ENCODE assay signal across 23 cellular contexts in genomic region chr1:22122273-22123070, GRCh38. TPM values are rescaled to one million over a fixed set of nuclear protein-coding genes. Genes with fewer than 3 reads are reported as not detected.
DNase-seq lines count a peak whose midpoint lies in the region; ATAC-seq, FAIRE-seq and TF ChIP-seq lines count a peak whose summit lies in the region.
"Had no signal": no experiment of that assay in that cellular context is flagged by ENCODE, and none has a peak within 500 bp of the region (broad histone marks: within the 10 kb centered on the region; RNA-seq: fewer than 3 reads in every experiment).

No MANE protein-coding gene starts in this region.

- H3K27me3 Mint-ChIP-seq in neural crest cell (ENCODE audit: low read depth) (no peaks in the 10 kb centered on the region), type B pancreatic cell (no peaks in the 10 kb centered on the region)
- H3K27me3 Mint-ChIP-seq: CD4-positive, CD25-positive, alpha-beta regulatory T cell had no signal

- TSS peak; percentile 4 for BruUV-seq in endothelial cell of umbilical vein (replicated peaks; lab: Mats Ljungman, UMichigan)

- POLR2A ChIA-PET in endothelial cell of umbilical vein (lab: Charles Lee), result no interaction called here

- H3K9me3 Mint-ChIP-seq in neural crest cell, result no peaks in the 10 kb centered on the region
- no peaks in the 10 kb centered on the region for H3K9me3 Mint-ChIP-seq in type B pancreatic cell
- H3K9me3 Mint-ChIP-seq: CD4-positive, CD25-positive, alpha-beta regulatory T cell had no signal

- CTCF ChIA-PET in endothelial cell of umbilical vein (lab: Charles Lee), result interaction anchor here (1.0 to 4.1 kb wide), 2 partner anchors 9 to 17 kb away, joined by 4 to 24 read pairs; no protein-coding TSS in a partner anchor

- H3K36me3 Mint-ChIP-seq in neural crest cell (ENCODE audit: low read depth) (no peaks in the 10 kb centered on the region), type B pancreatic cell (peaks cover 4% of the 10 kb centered on the region)

- intact Hi-C loops in left ventricle myocardium superior (cut with micrococcal nuclease), result no loop called here
- intact Hi-C loops in left ventricle myocardium inferior (cut with micrococcal nuclease), result no loop called here
- intact Hi-C loops in endothelial cell of umbilical vein (cut with micrococcal nuclease), result no loop called here
- intact Hi-C loops in mucosa of descending colon (cut with DNase I, micrococcal nuclease), result no loop called here

- H3K4me3 Mint-ChIP-seq in neural crest cell, result peak overlapping the region; percentile 61
- no peak overlapping the region for H3K4me3 Mint-ChIP-seq in type B pancreatic cell
- H3K4me3 Mint-ChIP-seq: CD4-positive, CD25-positive, alpha-beta regulatory T cell had no signal

- DNase-seq in left ventricle myocardium superior (no peak), left ventricle myocardium inferior (no peak), endothelial cell of umbilical vein (ENCODE audit: low read depth, low spot score) (no peak), neural crest cell (ENCODE audit: low read depth, low spot score) (peak; percentile 30), type B pancreatic cell (ENCODE audit: extremely low spot score, unreplicated experiment) (no peak), mucosa of descending colon (no peak)
- DNase-seq: ACHN; activated CD4-positive, alpha-beta T cell treated with anti-CD3 and anti-CD28 coated beads, Interleukin-2, amount 50 U/mL, for 1 hour; activated CD8-positive, alpha-beta memory T cell treated with anti-CD3 and anti-CD28 coated beads, Interleukin-2, amount 50 U/mL, for 48 hours; activated naive CD4-positive, alpha-beta T cell; CD4-positive, CD25-positive, alpha-beta regulatory T cell; cortex of kidney; glutamatergic neuron; NCI-H774; stimulated activated CD4-positive, alpha-beta T cell treated with anti-CD3 and anti-CD28 coated beads, Interleukin-1b, Interleukin-23, amount 100 ng/mL, for 48 hours; stimulated activated naive CD8-positive, alpha-beta T cell treated with anti-CD3 and anti-CD28 coated beads, Interleukin-15, Interleukin-2, amounts not matched to agents 100 U/mL and 50 U/mL, for 24 hours had no signal

- no peaks in the 10 kb centered on the region for H3K79me2 ChIP-seq in endothelial cell of umbilical vein (ENCODE audit: control insufficient read depth, insufficient read depth, low read length)

- no peak for TF ChIP-seq CTCF in left ventricle myocardium inferior (IDR thresholded peaks at IDR 0.05; ENCODE audit: borderline replicate concordance)
- no peak for TF ChIP-seq CTCF in endothelial cell of umbilical vein (IDR thresholded peaks at IDR 0.05; ENCODE audit: extremely low read depth in 1 of 2, insufficient read depth in 1 of 2, low read depth in 1 of 2, low read length in 2 of 2)
- no peak for TF ChIP-seq CTCF in neural crest cell (conservative IDR thresholded peaks at IDR 0.05)
- TF ChIP-seq CTCF in type B pancreatic cell (conservative IDR thresholded peaks at IDR 0.05), result no peak
- TF ChIP-seq CTCF in mucosa of descending colon (IDR thresholded peaks at IDR 0.05), result no peak

- no peaks in the 10 kb centered on the region for H3K9me3 ChIP-seq in left ventricle myocardium inferior (replicated peaks)
- H3K9me3 ChIP-seq in endothelial cell of umbilical vein (replicated peaks; ENCODE audit: control insufficient read depth, insufficient read depth, low read length), result no peaks in the 10 kb centered on the region
- H3K9me3 ChIP-seq in mucosa of descending colon, result no peaks in the 10 kb centered on the region
- H3K9me3 ChIP-seq: ascending aorta, Peyer's patch, right lobe of liver had no signal

- ATAC-seq in left ventricle myocardium superior (peak; percentile 44), mucosa of descending colon (no peak), HG03354 (IDR thresholded peaks at IDR 0.05; ENCODE audit: poor library complexity, severe bottlenecking, unreplicated experiment) (no peak), HG02970 (IDR thresholded peaks at IDR 0.05; ENCODE audit: low FRiP score, unreplicated experiment) (no peak)
- ATAC-seq: right lobe of liver; stimulated activated naive CD8-positive, alpha-beta T cell treated with anti-CD3 and anti-CD28 coated beads, Interleukin-15, Interleukin-2, amounts not matched to agents 100 U/mL and 50 U/mL, for 24 hours had no signal

- no peak overlapping the region for H2AFZ ChIP-seq in endothelial cell of umbilical vein (ENCODE audit: low read depth, low read length)

- dilution Hi-C loops in endothelial cell of umbilical vein (cut with MboI; ENCODE audit: extremely low pct_ligation_motif_present, low sequenced_read_pairs), result no loop called here

- H3K4me3 ChIP-seq in left ventricle myocardium inferior, result no peak overlapping the region
- H3K4me3 ChIP-seq in endothelial cell of umbilical vein (replicated peaks in 1 of 3; ENCODE audit: insufficient read depth in 1 of 3, low read depth in 1 of 3, low read length in 3 of 3), result no peak overlapping the region
- H3K4me3 ChIP-seq in mucosa of descending colon, result no peak overlapping the region
- H3K4me3 ChIP-seq: ascending aorta, Peyer's patch, right lobe of liver had no signal

- H3K27ac ChIP-seq in left ventricle myocardium inferior (replicated peaks), result no peak overlapping the region
- H3K27ac ChIP-seq in endothelial cell of umbilical vein (ENCODE audit: insufficient read depth, low read depth, low read length), result no peak overlapping the region
- H3K27ac ChIP-seq: ascending aorta, Peyer's patch, right lobe of liver had no signal

- FAIRE-seq in endothelial cell of umbilical vein (lab: Jason Lieb, UNC), result no peak
- FAIRE-seq: TTC549 had no signal

- no peak for TF ChIP-seq POLR2A in endothelial cell of umbilical vein (IDR thresholded peaks at IDR 0.05; ENCODE audit: low read depth, low read length)

- H3K4me1 Mint-ChIP-seq in neural crest cell, result peaks cover 31% of the 10 kb centered on the region
- H3K4me1 Mint-ChIP-seq in type B pancreatic cell (ENCODE audit: unreplicated experiment), result peaks cover 47% of the 10 kb centered on the region

- H3K9ac ChIP-seq in endothelial cell of umbilical vein (replicated peaks; ENCODE audit: extremely low read depth, insufficient read depth, low read length), result no peak overlapping the region

- H3K27ac Mint-ChIP-seq in neural crest cell (ENCODE audit: unreplicated experiment) (no peak overlapping the region), type B pancreatic cell (peak overlapping the region; percentile 55)
- H3K27ac Mint-ChIP-seq: CD4-positive, CD25-positive, alpha-beta regulatory T cell had no signal

- H3K36me3 ChIP-seq in left ventricle myocardium inferior (peaks cover 12% of the 10 kb centered on the region), endothelial cell of umbilical vein (ENCODE audit: control insufficient read depth in 2 of 2, extremely low read depth in 1 of 2, insufficient read depth in 2 of 2, low read length in 2 of 2) (peaks cover 0 to 17% of the 10 kb centered on the region in 2 experiments), mucosa of descending colon (ENCODE audit: low read depth) (no peaks in the 10 kb centered on the region)
- H3K36me3 ChIP-seq: right lobe of liver had no signal

- peaks cover 7% of the 10 kb centered on the region for H3K4me1 ChIP-seq in left ventricle myocardium inferior
- H3K4me1 ChIP-seq in endothelial cell of umbilical vein (ENCODE audit: control insufficient read depth, extremely low read depth, insufficient read depth, low read length), result no peaks in the 10 kb centered on the region
- no peaks in the 10 kb centered on the region for H3K4me1 ChIP-seq in mucosa of descending colon (ENCODE audit: low read depth)
- H3K4me1 ChIP-seq: right lobe of liver had no signal

- no peaks in the 10 kb centered on the region for H3K9me1 ChIP-seq in endothelial cell of umbilical vein (replicated peaks; ENCODE audit: control insufficient read depth, extremely low read depth, insufficient read depth, low read length)

- peaks cover 3% of the 10 kb centered on the region for H4K20me1 ChIP-seq in endothelial cell of umbilical vein (replicated peaks; ENCODE audit: control insufficient read depth, extremely low read depth, insufficient read depth, low read length)

- H3K27me3 ChIP-seq in left ventricle myocardium inferior (ENCODE audit: low read depth) (no peaks in the 10 kb centered on the region), endothelial cell of umbilical vein (ENCODE audit: control insufficient read depth in 2 of 2, insufficient read depth in 2 of 2, low read length in 2 of 2) (no peaks in the 10 kb centered on the region)
- H3K27me3 ChIP-seq: ascending aorta, Peyer's patch, right lobe of liver had no signal

- H3K4me2 ChIP-seq in endothelial cell of umbilical vein (ENCODE audit: insufficient read depth, low read length), result no peak overlapping the region

TF ChIP-seq in endothelial cell of umbilical vein, 7 proteins besides CTCF, POLR2A, EP300 and RAD21:
- TF ChIP-seq JUN (IDR thresholded peaks at IDR 0.05; ENCODE audit: borderline replicate concordance, insufficient read depth, insufficient read length, low read depth) (no peak), GATA2 (IDR thresholded peaks at IDR 0.05; ENCODE audit: insufficient read depth, insufficient read length, low read depth, low read length) (no peak), POLR2AphosphoS5 (IDR thresholded peaks at IDR 0.05; ENCODE audit: insufficient read depth, low read depth, low read length) (no peak)

RNA-seq across cellular contexts. Expression of gene WNT4, which starts 20.4 kb away (rescaled TPM):
- 0.05 TPM for total RNA-seq in left ventricle myocardium superior
- not detected for total RNA-seq in left ventricle myocardium inferior
- not detected in 2 replicates for total RNA-seq in endothelial cell of umbilical vein
- polyA plus RNA-seq in endothelial cell of umbilical vein, result 0.06 and 0.08 TPM in 2 replicates
- 0.04 and 0.06 TPM in 2 replicates for polyA plus RNA-seq in endothelial cell of umbilical vein (2011; cell fraction: cytosol; rRNA removed)
- 0.14 TPM in 1 of 2 replicates, not detected in the other for polyA plus RNA-seq in endothelial cell of umbilical vein (2011; cell fraction: nucleus; rRNA removed)
- polyA plus RNA-seq in endothelial cell of umbilical vein (2012), result 0.15 and 0.16 TPM in 2 replicates
- polyA minus RNA-seq in endothelial cell of umbilical vein, result 0.06 and 0.10 TPM in 2 replicates
- not detected for polyA minus RNA-seq in endothelial cell of umbilical vein (2011; cell fraction: cytosol; rRNA and poly(A)+ RNA removed)
- polyA minus RNA-seq in endothelial cell of umbilical vein (2011; cell fraction: nucleus; rRNA and poly(A)+ RNA removed), result not detected in 2 replicates
- 0.16 and 0.23 TPM in 2 replicates for total RNA-seq in neural crest cell
- total RNA-seq in type B pancreatic cell (ENCODE audit: low replicate concordance), result 9.8 and 26.4 TPM in 2 replicates
- total RNA-seq in mucosa of descending colon, result 1 to 10 TPM; 1.2 to 4.5 (median 2.5) TPM
- total RNA-seq: ascending aorta; CD4-positive, CD25-positive, alpha-beta regulatory T cell; epithelial cell of proximal tubule had no signal
